In the genomic region with DNA sequence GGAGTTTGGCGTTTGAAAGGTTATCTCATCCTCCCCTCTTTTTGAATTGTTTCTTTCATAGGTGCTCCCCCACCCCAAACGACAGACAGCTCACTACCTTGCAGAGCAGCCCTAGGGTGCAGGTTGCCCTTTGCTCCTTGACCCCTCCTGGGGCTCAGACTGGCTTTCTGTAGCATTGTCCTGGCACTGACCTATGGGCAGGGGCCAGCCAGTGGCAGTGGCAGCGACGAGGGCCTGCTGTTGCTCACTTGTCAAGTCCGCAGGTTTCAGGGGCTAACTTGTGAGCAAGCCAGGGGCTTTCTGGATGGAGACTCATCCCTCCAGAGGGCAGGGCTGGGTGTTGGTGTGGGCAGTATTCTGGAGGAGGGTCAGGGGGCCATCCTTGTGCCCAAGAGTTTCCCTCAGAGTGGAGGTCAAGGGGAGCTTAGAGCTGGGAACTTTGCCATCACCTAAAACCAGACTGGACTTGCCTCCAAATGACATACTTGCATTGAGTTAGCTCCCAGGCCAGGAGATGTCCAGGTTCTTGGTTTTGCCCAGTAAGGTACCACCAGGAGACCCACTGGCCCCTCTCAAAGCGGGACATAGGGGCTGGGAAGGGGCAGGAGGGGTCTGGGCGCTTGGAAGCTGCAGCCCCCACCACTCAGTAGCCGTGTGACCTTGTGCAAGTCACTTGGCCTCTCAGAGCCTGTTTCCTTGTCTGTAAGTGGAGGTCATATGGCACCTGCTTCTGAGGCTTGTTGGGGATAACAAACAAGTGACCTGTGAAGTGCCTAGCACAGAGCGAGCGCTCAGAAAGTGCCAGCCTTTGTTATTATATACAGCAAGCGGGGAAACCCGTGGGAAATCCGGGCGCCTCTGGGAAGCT, we compare ENCODE assay signal across 8 cellular contexts. TPM values are rescaled to one million over a fixed set of nuclear protein-coding genes. Genes with fewer than 3 reads are reported as not detected.
DNase-seq lines count a peak whose midpoint lies in the region; ATAC-seq and TF ChIP-seq lines count a peak whose summit lies in the region.

No MANE protein-coding gene starts in this region.

- CTCF ChIA-PET in CD8-positive, alpha-beta T cell (lab: Charles Lee): interaction anchor here (1.0 to 1.1 kb wide), 2 partner anchors 8 to 60 kb away, joined by 3 read pairs; partner anchors contain the start of gene JADE2

- TF ChIP-seq EP300 in suprapubic skin (IDR thresholded peaks at IDR 0.05): no peak

- peaks cover 17% of the 10 kb centered on the region for H3K4me1 Mint-ChIP-seq in CD8-positive, alpha-beta T cell (ENCODE audit: low read depth)

- H3K27ac Mint-ChIP-seq in CD8-positive, alpha-beta T cell: no peak overlapping the region

- POLR2A ChIA-PET in CD8-positive, alpha-beta T cell (lab: Charles Lee): interaction anchor here (0.7 to 3.5 kb wide), 5 partner anchors 12 to 94 kb away, joined by 3 to 26 read pairs (median 6); partner anchors contain the start of genes JADE2 and UBE2B

- H3K79me2 ChIP-seq in hepatocyte: no peaks in the 10 kb centered on the region

- H3K27me3 Mint-ChIP-seq in CD8-positive, alpha-beta T cell (ENCODE audit: low read depth): no peaks in the 10 kb centered on the region

- intact Hi-C loops in CD8-positive, alpha-beta T cell (cut with DNase I, micrococcal nuclease): loop anchor here in 1 of 2 experiments (5.0 kb wide), 1 partner anchor 62 kb away; the partner anchor contains the start of gene JADE2

- no peak for DNase-seq in CD8-positive, alpha-beta T cell
- no peak for DNase-seq in H7
- DNase-seq in RWPE2 (ENCODE audit: low spot score): peak; percentile 61
- DNase-seq in hepatocyte (ENCODE audit: low spot score): peak; percentile 7
- DNase-seq in suprapubic skin (ENCODE audit: low spot score in 2 of 2): peak; percentile 66 to 70
- no peak for DNase-seq in MG63
- no peak for DNase-seq in iPS-NIHi7 (ENCODE audit: extremely low spot score)

- peaks cover 21% of the 10 kb centered on the region for H3K4me1 ChIP-seq in CD8-positive, alpha-beta T cell (ENCODE audit: insufficient read depth, low read length)
- H3K4me1 ChIP-seq in RWPE2 (ENCODE audit: insufficient read depth, poor library complexity, severe bottlenecking): peaks cover 18% of the 10 kb centered on the region
- H3K4me1 ChIP-seq in hepatocyte (ENCODE audit: insufficient read depth): peaks cover 25% of the 10 kb centered on the region
- H3K4me1 ChIP-seq in suprapubic skin: peaks cover 32% of the 10 kb centered on the region

- H3K4me3 Mint-ChIP-seq in CD8-positive, alpha-beta T cell: peak overlapping the region; percentile 86

- no peak overlapping the region for H3K27ac ChIP-seq in CD8-positive, alpha-beta T cell (ENCODE audit: low read depth, low read length)
- peak overlapping the region; percentile 96 for H3K27ac ChIP-seq in RWPE2 (ENCODE audit: poor library complexity, severe bottlenecking)
- peak overlapping the region; percentile 96 for H3K27ac ChIP-seq in hepatocyte
- peak overlapping the region; percentile 98 for H3K27ac ChIP-seq in suprapubic skin

- no peaks in the 10 kb centered on the region for H3K36me3 Mint-ChIP-seq in CD8-positive, alpha-beta T cell

- peak overlapping the region; percentile 83 for H3K4me2 ChIP-seq in hepatocyte

- H3K4me3 ChIP-seq in CD8-positive, alpha-beta T cell (ENCODE audit: low read depth, low read length): peak overlapping the region; percentile 78
- peak overlapping the region; percentile 70 for H3K4me3 ChIP-seq in H7 (ENCODE audit: insufficient read depth, low read depth, low read length)
- no peak overlapping the region for H3K4me3 ChIP-seq in RWPE2 (ENCODE audit: severe bottlenecking)
- no peak overlapping the region for H3K4me3 ChIP-seq in hepatocyte
- peak overlapping the region; percentile 53 for H3K4me3 ChIP-seq in suprapubic skin
- no peak overlapping the region; the same call in 1 of the 2 replicates for H3K4me3 ChIP-seq in MG63

- TF ChIP-seq CTCF in CD8-positive, alpha-beta T cell (IDR thresholded peaks at IDR 0.05): no peak
- TF ChIP-seq CTCF in RWPE2 (IDR thresholded peaks at IDR 0.05; ENCODE audit: poor library complexity, severe bottlenecking) (no peak), hepatocyte (IDR thresholded peaks at IDR 0.05; ENCODE audit: poor library complexity) (no peak), suprapubic skin (IDR thresholded peaks at IDR 0.05) (no peak)

- no peaks in the 10 kb centered on the region for H3K9me3 Mint-ChIP-seq in CD8-positive, alpha-beta T cell

- H3K9me2 ChIP-seq in hepatocyte (replicated peaks; ENCODE audit: insufficient read depth): no peaks in the 10 kb centered on the region

- WGBS in hepatocyte (ENCODE audit: low lambda C conversion rate, missing lambda C conversion rate): 47% methylated on average over 14 of the region's 14 CpGs
- WGBS in suprapubic skin: 81% methylated on average over 8 of the region's 14 CpGs

- no peak overlapping the region for H2AFZ ChIP-seq in hepatocyte

- H4K20me1 ChIP-seq in hepatocyte (ENCODE audit: insufficient read depth, poor library complexity, severe bottlenecking): no peaks in the 10 kb centered on the region

- TF ChIP-seq POLR2A in suprapubic skin (IDR thresholded peaks at IDR 0.05): no peak

- no peaks in the 10 kb centered on the region for H3K27me3 ChIP-seq in CD8-positive, alpha-beta T cell (ENCODE audit: insufficient read depth, low read length)
- H3K27me3 ChIP-seq in H7 (ENCODE audit: control insufficient read depth, insufficient read depth, low read length): no peaks in the 10 kb centered on the region
- no peaks in the 10 kb centered on the region for H3K27me3 ChIP-seq in RWPE2 (ENCODE audit: insufficient read depth, poor library complexity, severe bottlenecking)
- no peaks in the 10 kb centered on the region for H3K27me3 ChIP-seq in hepatocyte
- no peaks in the 10 kb centered on the region for H3K27me3 ChIP-seq in suprapubic skin
- H3K27me3 ChIP-seq in MG63: no peaks in the 10 kb centered on the region

- no peak for ATAC-seq in CD8-positive, alpha-beta T cell
- ATAC-seq in RWPE2 (ENCODE audit: low read depth) (no peak), HG03039 (IDR thresholded peaks at IDR 0.05; ENCODE audit: unreplicated experiment) (no peak)

- H3K9me3 ChIP-seq in CD8-positive, alpha-beta T cell (ENCODE audit: low read length): no peaks in the 10 kb centered on the region
- H3K9me3 ChIP-seq in RWPE2 (ENCODE audit: severe bottlenecking): no peaks in the 10 kb centered on the region
- H3K9me3 ChIP-seq in hepatocyte (ENCODE audit: low read depth): no peaks in the 10 kb centered on the region
- H3K9me3 ChIP-seq in suprapubic skin: no peaks in the 10 kb centered on the region
- no peaks in the 10 kb centered on the region for H3K9me3 ChIP-seq in MG63

- H3K36me3 ChIP-seq in CD8-positive, alpha-beta T cell (ENCODE audit: insufficient read depth, low read length): no peaks in the 10 kb centered on the region
- H3K36me3 ChIP-seq in H7 (replicated peaks; ENCODE audit: control insufficient read depth, insufficient read depth, low read length) (no peaks in the 10 kb centered on the region), RWPE2 (ENCODE audit: low read depth) (no peaks in the 10 kb centered on the region), hepatocyte (replicated peaks; ENCODE audit: insufficient read depth, low read depth) (no peaks in the 10 kb centered on the region), suprapubic skin (no peaks in the 10 kb centered on the region), MG63 (no peaks in the 10 kb centered on the region)

RNA-seq across cellular contexts. Expression of gene CDKN2AIPNL, which starts 53.5 kb away (rescaled TPM):
- 10 to 100 TPM; 14.7 to 15.5 TPM for total RNA-seq in CD8-positive, alpha-beta T cell
- 109 and 123 TPM in 2 replicates for total RNA-seq in H7 (2014; rRNA removed; shearing (Covaris generic))
- total RNA-seq in hepatocyte (24.1 and 34.4 TPM in 2 replicates), suprapubic skin (10 to 100 TPM; 14.7 to 21.9 (median 21.4) TPM)
- 29.9 and 30.0 TPM in 2 replicates for polyA plus RNA-seq in hepatocyte
- 116 and 161 TPM in 2 replicates for total RNA-seq in MG63 (2014; rRNA removed; shearing (Covaris generic); ENCODE audit: low replicate concordance)

Comparison
In these comparisons a context has a peak if more than half of its experiments do, and no peak if none do; other contexts are left out.
1. DNase-seq: peak in RWPE2 (single experiment), hepatocyte (single experiment) and suprapubic skin (2 of 2); none in CD8-positive, alpha-beta T cell (0 of 7), H7 (single experiment), MG63 (single experiment) and iPS-NIHi7 (single experiment).
2. H3K4me3 ChIP-seq: peak in CD8-positive, alpha-beta T cell (single experiment), H7 (single experiment) and suprapubic skin (single experiment); none in RWPE2 (single experiment), hepatocyte (single experiment) and MG63 (single experiment).